11 cellular contexts compared by ENCODE assay signal in the genomic region with DNA sequence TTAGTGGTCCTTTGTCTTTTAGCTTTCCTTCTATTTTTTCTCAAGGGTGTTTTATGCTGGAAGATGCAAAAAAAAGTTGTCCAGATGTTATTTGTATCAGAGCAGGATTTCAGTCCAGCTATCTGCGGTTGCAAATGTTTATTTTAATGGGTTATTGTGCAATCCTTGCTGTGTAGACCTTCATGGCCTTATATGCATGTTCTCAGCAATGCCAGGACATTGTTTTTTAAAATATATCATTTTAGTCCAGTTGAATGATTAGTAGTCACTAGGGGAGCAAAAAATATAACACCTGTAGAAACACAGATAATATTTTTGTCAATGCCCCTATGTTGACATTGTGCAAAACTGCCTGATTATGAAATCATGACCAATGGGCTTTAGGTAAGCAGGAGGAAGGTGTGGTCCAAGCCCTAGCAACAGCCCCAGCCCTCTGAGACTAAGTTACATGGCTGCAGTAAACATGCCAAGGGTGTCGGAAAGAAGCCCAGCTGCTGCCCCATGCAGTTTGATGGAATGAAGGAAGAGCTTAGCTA.
A peak's percentile ranks its signal among the peaks of the same experiment; 100 is the strongest.
DNase-seq lines count a peak whose midpoint lies in the region; TF ChIP-seq lines count a peak whose summit lies in the region.
"Had no signal": no experiment of that assay in that cellular context is flagged by ENCODE, and none has a peak within 500 bp of the region (broad histone marks: within the 10 kb centered on the region; RNA-seq: fewer than 3 reads in every experiment).

No MANE protein-coding gene starts in this region.

- no peaks in the 10 kb centered on the region for H4K20me1 ChIP-seq in osteoblast (ENCODE audit: insufficient read depth, low read length)

- H3K27me3 ChIP-seq in osteoblast (ENCODE audit: insufficient read depth, low read length): no peaks in the 10 kb centered on the region

- no peak overlapping the region for H3K27ac Mint-ChIP-seq in activated CD4-positive, alpha-beta memory T cell treated with anti-CD3 and anti-CD28 coated beads, Interleukin-2, amount 10 ng/mL, durations not matched to agents 7 days and 5 days
- H3K27ac Mint-ChIP-seq: activated CD8-positive, alpha-beta T cell treated with anti-CD3 and anti-CD28 coated beads for 36 hours; dendritic cell treated with granulocyte-macrophage colony-stimulating factor and Interleukin-4, amounts not matched to agents 40 ng/mL and 50 ng/mL, for 4 days had no signal

- TF ChIP-seq CTCF in AG09319 (IDR thresholded peaks at IDR 0.05; ENCODE audit: low read depth, low read length) (no peak), osteoblast (IDR thresholded peaks at IDR 0.05; ENCODE audit: extremely low read depth, low read depth, low read length) (no peak)

- no peak overlapping the region for H3K4me3 Mint-ChIP-seq in activated CD4-positive, alpha-beta memory T cell treated with anti-CD3 and anti-CD28 coated beads, Interleukin-2, amount 10 ng/mL, durations not matched to agents 7 days and 5 days
- H3K4me3 Mint-ChIP-seq: activated CD8-positive, alpha-beta T cell treated with anti-CD3 and anti-CD28 coated beads for 36 hours; dendritic cell treated with granulocyte-macrophage colony-stimulating factor and Interleukin-4, amounts not matched to agents 40 ng/mL and 50 ng/mL, for 4 days had no signal

- DNase-seq in AG09319 (ENCODE audit: extremely low read depth, low read depth) (peak; percentile 82), NCI-H460 (ENCODE audit: extremely low read depth, low read depth) (peak; percentile 69), fibroblast of gingiva (ENCODE audit: low read depth) (peak; percentile 97), osteoblast (ENCODE audit: insufficient read length, low spot score, missing footprints) (peak; percentile 62), ACHN (no peak), NAMALWA (ENCODE audit: low spot score) (no peak), NCI-H2029 (lab: John Stamatoyannopoulos, UW) (no peak)
- DNase-seq in activated CD4-positive, alpha-beta memory T cell treated with anti-CD3 and anti-CD28 coated beads, Interleukin-2, amount 10 ng/mL, durations not matched to agents 7 days and 5 days: no peak
- DNase-seq: activated CD8-positive, alpha-beta T cell treated with anti-CD3 and anti-CD28 coated beads for 36 hours; NCI-H524 treated with DMSO at 0.1 percent for 48 hours had no signal

- H3K36me3 ChIP-seq in osteoblast (ENCODE audit: insufficient read depth, low read length): no peaks in the 10 kb centered on the region

- peaks cover 11% of the 10 kb centered on the region for H3K4me1 ChIP-seq in osteoblast (ENCODE audit: insufficient read depth, low read length)

- in situ Hi-C loops in ACHN (cut with HindIII; ENCODE audit: low pct_ligation_motif_present, low pct_unique_long_range_greater_than_20kb, low sequenced_read_pairs): no loop called here

- H3K4me2 ChIP-seq in osteoblast (ENCODE audit: insufficient read depth, low read length): no peak overlapping the region

- H3K4me1 Mint-ChIP-seq in activated CD4-positive, alpha-beta memory T cell treated with anti-CD3 and anti-CD28 coated beads, Interleukin-2, amount 10 ng/mL, durations not matched to agents 7 days and 5 days: no peaks in the 10 kb centered on the region

- POLR2A ChIA-PET in activated CD4-positive, alpha-beta memory T cell treated with anti-CD3 and anti-CD28 coated beads, Interleukin-2, amount 10 ng/mL, durations not matched to agents 7 days and 5 days (lab: Charles Lee): no interaction called here

- H3K4me3 ChIP-seq in osteoblast (ENCODE audit: insufficient read depth, low read length): no peak overlapping the region

- no peaks in the 10 kb centered on the region for H3K9me3 Mint-ChIP-seq in activated CD4-positive, alpha-beta memory T cell treated with anti-CD3 and anti-CD28 coated beads, Interleukin-2, amount 10 ng/mL, durations not matched to agents 7 days and 5 days

- H2AFZ ChIP-seq in osteoblast (ENCODE audit: low read length): no peak overlapping the region

- CTCF ChIA-PET in activated CD4-positive, alpha-beta memory T cell treated with anti-CD3 and anti-CD28 coated beads, Interleukin-2, amount 10 ng/mL, durations not matched to agents 7 days and 5 days (lab: Charles Lee): no interaction called here

- H3K36me3 Mint-ChIP-seq in activated CD4-positive, alpha-beta memory T cell treated with anti-CD3 and anti-CD28 coated beads, Interleukin-2, amount 10 ng/mL, durations not matched to agents 7 days and 5 days (ENCODE audit: low read depth): no peaks in the 10 kb centered on the region

- no peaks in the 10 kb centered on the region for H3K79me2 ChIP-seq in osteoblast (ENCODE audit: insufficient read depth, low read length)

- no peaks in the 10 kb centered on the region for H3K27me3 Mint-ChIP-seq in activated CD4-positive, alpha-beta memory T cell treated with anti-CD3 and anti-CD28 coated beads, Interleukin-2, amount 10 ng/mL, durations not matched to agents 7 days and 5 days
- H3K27me3 Mint-ChIP-seq: activated CD8-positive, alpha-beta T cell treated with anti-CD3 and anti-CD28 coated beads for 36 hours; dendritic cell treated with granulocyte-macrophage colony-stimulating factor and Interleukin-4, amounts not matched to agents 40 ng/mL and 50 ng/mL, for 4 days had no signal

- H3K9me3 ChIP-seq in osteoblast (ENCODE audit: low read depth, low read length): no peaks in the 10 kb centered on the region

- H3K27ac ChIP-seq in osteoblast (ENCODE audit: low read depth, low read length): peak overlapping the region; percentile 24

Comparison
In these comparisons a context has a peak if more than half of its experiments do, and no peak if none do; other contexts are left out.
1. DNase-seq: peak in AG09319 (single experiment), NCI-H460 (single experiment), fibroblast of gingiva (single experiment) and osteoblast (single experiment); none in activated CD4-positive, alpha-beta memory T cell treated with anti-CD3 and anti-CD28 coated beads, Interleukin-2, amount 10 ng/mL, durations not matched to agents 7 days and 5 days (single experiment), ACHN (single experiment), NAMALWA (single experiment) and NCI-H2029 (single experiment).